In the genomic region with DNA sequence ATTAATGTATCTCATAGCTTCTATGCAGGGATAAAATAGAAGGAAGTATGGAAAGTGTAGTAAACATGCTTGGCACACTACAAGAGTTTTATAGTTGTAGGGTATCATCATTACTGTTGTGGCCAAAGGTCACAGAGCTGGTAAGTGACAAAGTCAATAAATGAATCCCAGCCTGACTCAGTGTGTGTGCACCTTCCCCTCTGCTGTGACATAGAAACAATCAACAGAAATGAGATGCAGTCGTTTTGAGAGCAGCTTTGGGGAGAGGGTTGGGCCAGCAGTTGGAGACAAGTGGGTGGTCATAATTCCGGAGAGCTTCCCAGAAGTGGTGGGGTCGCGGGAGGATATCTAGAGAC, we compare ENCODE assay signal across 11 cellular contexts.
DNase-seq lines count a peak whose midpoint lies in the region; ATAC-seq and TF ChIP-seq lines count a peak whose summit lies in the region.
"Had no signal": no experiment of that assay in that cellular context is flagged by ENCODE, and none has a peak within 500 bp of the region (broad histone marks: within the 10 kb centered on the region; RNA-seq: fewer than 3 reads in every experiment).

No MANE protein-coding gene starts in this region.

- ATAC-seq in HG03159 (IDR thresholded peaks at IDR 0.05; ENCODE audit: unreplicated experiment) (no peak), HG03520 (IDR thresholded peaks at IDR 0.05; ENCODE audit: unreplicated experiment) (no peak)
- ATAC-seq: A549 had no signal

- WGBS in stomach, 5 donors, result 25 to 47% (median 25%) methylated on average over 4 of the region's 4 CpGs

- peaks cover 0 to 17% (median 12%) of the 10 kb centered on the region in 4 donors for H3K4me1 ChIP-seq in stomach
- H3K4me1 ChIP-seq: A549, prostate gland had no signal

- H3K9me3 ChIP-seq in WERI-Rb-1 (ENCODE audit: severe bottlenecking) (peaks cover 4% of the 10 kb centered on the region), stomach (no peaks in the 10 kb centered on the region)
- H3K9me3 ChIP-seq: A549, prostate gland had no signal

- H3K27ac ChIP-seq in WERI-Rb-1, result peak overlapping the region; percentile 99
- H3K27ac ChIP-seq in stomach, result peak overlapping the region in 3 of 5 donors; percentile 52 to 67 (median 58)
- H3K27ac ChIP-seq: A549, prostate gland had no signal

- no peak for TF ChIP-seq EP300 in stomach (IDR thresholded peaks at IDR 0.05)

- no peaks in the 10 kb centered on the region for H3K27me3 ChIP-seq in WERI-Rb-1 (ENCODE audit: insufficient read depth, low read depth, severe bottlenecking)
- H3K27me3 ChIP-seq in stomach, result no peaks in the 10 kb centered on the region

- no peaks in the 10 kb centered on the region for H3K36me3 ChIP-seq in WERI-Rb-1
- no peaks in the 10 kb centered on the region for H3K36me3 ChIP-seq in stomach
- H3K36me3 ChIP-seq: prostate gland had no signal

- TF ChIP-seq CTCF in WERI-Rb-1 (IDR thresholded peaks at IDR 0.05; ENCODE audit: low read depth, low read length), result no peak
- TF ChIP-seq CTCF in stomach (IDR thresholded peaks at IDR 0.05), result no peak

- in situ Hi-C loops in KBM-7 (cut with MboI; ENCODE audit: low pct_unique_long_range_greater_than_20kb, low sequenced_read_pairs), result no loop called here

- no peak for TF ChIP-seq POLR2A in stomach (IDR thresholded peaks at IDR 0.05)

- DNase-seq in NCI-H2081 treated with DMSO at 0.1 percent for 48 hours (lab: John Stamatoyannopoulos, UW) (peak; percentile 72), NCI-H2081 (lab: John Stamatoyannopoulos, UW) (no peak), WERI-Rb-1 (no peak), left kidney (ENCODE audit: low read depth, low spot score) (peak; percentile 67), stomach (no peak), KBM-7 (no peak)
- DNase-seq: activated T-cell treated with anti-CD3 and anti-CD28 coated beads, Interleukin-2, amount 50 U/mL, for 1 hour had no signal

- intact Hi-C loops in stomach (cut with DNase I; ENCODE audit: low total_unique reads), result no loop called here

- H3K4me3 ChIP-seq in WERI-Rb-1 (ENCODE audit: low read depth, low read length), result no peak overlapping the region
- no peak overlapping the region for H3K4me3 ChIP-seq in stomach
- H3K4me3 ChIP-seq: A549, prostate gland had no signal

Comparison
In these comparisons a context has a peak if more than half of its experiments do, and no peak if none do; other contexts are left out.
1. DNase-seq: peak in NCI-H2081 treated with DMSO at 0.1 percent for 48 hours (single experiment) and left kidney (single experiment); none in NCI-H2081 (0 of 2), WERI-Rb-1 (single experiment), stomach (single experiment) and KBM-7 (single experiment).